15 cellular contexts compared by ENCODE assay signal in genomic region chr1:245677446-245678240, GRCh38.
"Had no signal": no experiment of that assay in that cellular context is flagged by ENCODE, and none has a peak within 500 bp of the region (broad histone marks: within the 10 kb centered on the region; RNA-seq: fewer than 3 reads in every experiment).

No MANE protein-coding gene starts in this region.

- DNase-seq: activated CD4-positive, alpha-beta memory T cell treated with anti-CD3 and anti-CD28 coated beads, Interleukin-2, amount 10 ng/mL, durations not matched to agents 7 days and 5 days; activated CD4-positive, alpha-beta T cell treated with anti-CD3 and anti-CD28 coated beads for 36 hours; activated CD8-positive, alpha-beta memory T cell treated with anti-CD3 and anti-CD28 coated beads, Interleukin-2, amount 50 U/mL, for 4 hours; activated naive CD4-positive, alpha-beta T cell treated with Interleukin-2 at 50 U/mL for 16 hours; activated naive CD8-positive, alpha-beta T cell treated with anti-CD3 and anti-CD28 coated beads, Interleukin-2, amount 50 U/mL, for 24 hours; central memory CD4-positive, alpha-beta T cell; effector memory CD8-positive, alpha-beta T cell; left lung; nephron progenitor cell; ovary; small intestine; T1000; WERI-Rb-1 had no signal

- H3K4me1 ChIP-seq: left lung, tibial artery, vagina had no signal

- H3K27me3 ChIP-seq: left lung, ovary, tibial artery, vagina had no signal

- H3K9me3 ChIP-seq: left lung, ovary, tibial artery, vagina had no signal

- H3K27ac ChIP-seq: left lung, ovary, tibial artery, vagina, WERI-Rb-1 had no signal

- H3K36me3 ChIP-seq: left lung, ovary, tibial artery, vagina, WERI-Rb-1 had no signal

- H3K4me3 ChIP-seq: left lung, ovary, tibial artery, vagina had no signal
